Comparison of ENCODE assay signal across 9 cellular contexts in genomic region chr17:68383443-68384321, GRCh38.
DNase-seq lines count a peak whose midpoint lies in the region; ATAC-seq lines count a peak whose summit lies in the region.
"Had no signal": no experiment of that assay in that cellular context is flagged by ENCODE, and none has a peak within 500 bp of the region (broad histone marks: within the 10 kb centered on the region; RNA-seq: fewer than 3 reads in every experiment).

No MANE protein-coding gene starts in this region.

- ATAC-seq in GM18502 (IDR thresholded peaks at IDR 0.05; ENCODE audit: poor library complexity, unreplicated experiment), result no peak

- in situ Hi-C loops in G401 (cut with HindIII; ENCODE audit: low sequenced_read_pairs), result no loop called here

- DNase-seq in H4 (ENCODE audit: low spot score) (peak; percentile 95), T1000 (lab: John Stamatoyannopoulos, UW) (peak; percentile 28), fibroblast of peridontal ligament (ENCODE audit: extremely low read depth) (peak; percentile 88), skeletal muscle cell (ENCODE audit: low read depth) (peak; percentile 66), NCI-H1436 (lab: John Stamatoyannopoulos, UW) (no peak), NCI-H1930 (lab: John Stamatoyannopoulos, UW) (no peak), G401 (ENCODE audit: low spot score) (no peak)
- DNase-seq: activated B cell treated with CpG ODN at 0.5 μM for 24 hours had no signal

- no peak overlapping the region for H3K4me3 ChIP-seq in skeletal muscle cell (ENCODE audit: low read depth, low read length)

Comparison
In these comparisons a context has a peak if more than half of its experiments do, and no peak if none do; other contexts are left out.
1. DNase-seq: peak in H4 (single experiment), T1000 (single experiment), fibroblast of peridontal ligament (single experiment) and skeletal muscle cell (single experiment); none in NCI-H1436 (single experiment), NCI-H1930 (0 of 2) and G401 (single experiment).